ENCODE assay signal across 12 cellular contexts in the genomic region with DNA sequence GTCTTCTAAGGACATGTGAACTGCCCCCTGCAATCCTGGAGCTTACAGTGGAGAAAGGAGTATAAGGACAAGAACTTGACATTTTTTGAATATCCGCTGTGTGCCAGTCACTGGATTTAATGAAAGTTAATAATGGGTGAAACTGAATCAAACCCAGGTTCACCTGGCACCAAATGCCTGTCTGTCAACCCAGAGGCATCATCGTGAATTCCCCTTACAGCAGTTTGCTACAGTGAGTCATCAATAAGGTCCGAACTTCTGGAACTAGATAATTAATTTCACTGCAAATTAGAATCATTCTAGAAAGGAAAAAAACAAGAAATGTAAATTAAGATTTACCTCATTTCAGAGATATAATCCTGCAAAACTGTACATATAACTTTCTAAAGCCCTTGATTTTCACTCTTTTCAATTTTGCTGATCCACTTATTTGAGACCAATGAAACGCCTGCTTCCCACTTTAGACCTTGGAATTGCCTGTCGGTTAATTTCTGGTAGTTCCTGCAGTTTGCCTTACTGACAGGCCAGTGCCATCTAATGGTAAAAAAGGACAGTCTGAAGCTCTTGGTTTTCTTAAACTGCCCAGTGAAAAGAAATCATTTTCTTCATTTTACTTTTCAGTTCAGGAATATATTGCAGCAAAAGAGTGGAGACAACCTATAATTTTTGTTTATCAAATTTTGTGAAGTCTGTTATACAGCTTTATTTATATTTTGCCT. TPM values are rescaled to one million over a fixed set of nuclear protein-coding genes. Genes with fewer than 3 reads are reported as not detected.
DNase-seq lines count a peak whose midpoint lies in the region; ATAC-seq and TF ChIP-seq lines count a peak whose summit lies in the region.
"Had no signal": no experiment of that assay in that cellular context is flagged by ENCODE, and none has a peak within 500 bp of the region (broad histone marks: within the 10 kb centered on the region; RNA-seq: fewer than 3 reads in every experiment).

No MANE protein-coding gene starts in this region.

- H3K79me2 ChIP-seq in PC-3 (ENCODE audit: low read length) = peaks cover 42% of the 10 kb centered on the region

- CTCF ChIA-PET in PC-3 (lab: Charles Lee) = interaction anchor here (0.5 to 0.7 kb wide), 2 partner anchors 91 to 105 kb away, joined by 3 read pairs; no protein-coding TSS in a partner anchor

- H3K27ac Mint-ChIP-seq in endodermal cell = no peak overlapping the region
- H3K27ac Mint-ChIP-seq: CD8-positive, alpha-beta memory T cell had no signal

- H3K27ac ChIP-seq in PC-3 (ENCODE audit: low read length) (no peak overlapping the region), endodermal cell (ENCODE audit: low read depth, low read length) (no peak overlapping the region), coronary artery (no peak overlapping the region)
- H3K27ac ChIP-seq: left lung had no signal

- no peaks in the 10 kb centered on the region for H3F3A ChIP-seq in PC-3 (ENCODE audit: low read length, unreplicated experiment)

- no TSS peak for BruUV-seq in PC-3 (replicated peaks; lab: Mats Ljungman, UMichigan)

- no peaks in the 10 kb centered on the region for H3K9me2 ChIP-seq in PC-3 (replicated peaks; ENCODE audit: low read length)

- H3K9ac ChIP-seq in PC-3 (ENCODE audit: low read length) (no peak overlapping the region), endodermal cell (ENCODE audit: extremely low read depth, low read length, poor library complexity, severe bottlenecking) (no peak overlapping the region)

- no peaks in the 10 kb centered on the region for H3K27me3 ChIP-seq in PC-3 (ENCODE audit: low read length)
- no peaks in the 10 kb centered on the region for H3K27me3 ChIP-seq in endodermal cell (ENCODE audit: control insufficient read depth, insufficient read depth, low read length, poor library complexity, severe bottlenecking)
- H3K27me3 ChIP-seq: left lung had no signal

- H3K4me1 ChIP-seq in PC-3 (ENCODE audit: insufficient read depth, low read length) = peaks cover 18% of the 10 kb centered on the region
- H3K4me1 ChIP-seq in endodermal cell (ENCODE audit: control insufficient read depth, insufficient read depth, low read length) = peaks cover 2% of the 10 kb centered on the region
- H3K4me1 ChIP-seq: left lung had no signal

- no peaks in the 10 kb centered on the region for H3K36me3 ChIP-seq in PC-3 (ENCODE audit: low read depth, low read length)
- no peaks in the 10 kb centered on the region for H3K36me3 ChIP-seq in endodermal cell (ENCODE audit: control insufficient read depth, insufficient read depth, low read length)
- H3K36me3 ChIP-seq: left lung had no signal

- H2AFZ ChIP-seq in PC-3 (ENCODE audit: low read length) = no peak overlapping the region

- H3K4me3 ChIP-seq in PC-3 (ENCODE audit: low read length) (no peak overlapping the region), endodermal cell (ENCODE audit: low read length) (no peak overlapping the region), coronary artery (no peak overlapping the region)
- H3K4me3 ChIP-seq: left lung had no signal

- DNase-seq in DMS114 treated with DMSO at 0.1 percent for 48 hours (lab: John Stamatoyannopoulos, UW; ENCODE audit: unreplicated experiment) = peak; percentile 13
- peak; percentile 24 for DNase-seq in PC-3
- DNase-seq in endodermal cell = no peak
- DNase-seq in medulla oblongata (ENCODE audit: extremely low spot score) = peak; percentile 12
- no peak for DNase-seq in activated CD4-positive, alpha-beta T cell treated with anti-CD3 and anti-CD28 coated beads for 4 hours
- DNase-seq in nucleus accumbens (lab: John Stamatoyannopoulos, UW) = no peak
- DNase-seq in coronary artery (ENCODE audit: low spot score) = no peak
- no peak for DNase-seq in NCI-H1436 (lab: John Stamatoyannopoulos, UW)
- DNase-seq: CD8-positive, alpha-beta memory T cell; T1000 had no signal

- H3K4me3 Mint-ChIP-seq in endodermal cell = no peak overlapping the region
- H3K4me3 Mint-ChIP-seq: CD8-positive, alpha-beta memory T cell had no signal

- ATAC-seq in PC-3 = peak; percentile 53
- ATAC-seq: left lung had no signal

- H3K9me3 Mint-ChIP-seq in endodermal cell = peaks cover 7% of the 10 kb centered on the region

- TF ChIP-seq CTCF in PC-3 (conservative IDR thresholded peaks at IDR 0.05; ENCODE audit: low read depth, low read length) (peak; percentile 53), endodermal cell (conservative IDR thresholded peaks at IDR 0.05) (peak; percentile 67), coronary artery (IDR thresholded peaks at IDR 0.05) (no peak)

- intact Hi-C loops in PC-3 (cut with micrococcal nuclease) = loop anchor here (1.0 to 2.0 kb wide), 3 partner anchors 82 to 507 kb away; no protein-coding TSS in a partner anchor

- WGBS in endodermal cell (ENCODE audit: insufficient coverage in 1 of 2, insufficient read length in 1 of 2), 2 experiments = 93 to 97% methylated on average over 5 of the region's 5 CpGs

- H3K9me3 ChIP-seq in PC-3 (ENCODE audit: low read length) (no peaks in the 10 kb centered on the region), endodermal cell (ENCODE audit: control insufficient read depth, low read length) (no peaks in the 10 kb centered on the region)
- H3K9me3 ChIP-seq: left lung had no signal

- POLR2A ChIA-PET in PC-3 (lab: Charles Lee; ENCODE audit: unreplicated experiment) = no interaction called here

- no peak overlapping the region for H3K4me2 ChIP-seq in PC-3 (ENCODE audit: low read length)

- no peaks in the 10 kb centered on the region for H4K20me1 ChIP-seq in PC-3 (ENCODE audit: low read length)

- H3K36me3 Mint-ChIP-seq in endodermal cell (ENCODE audit: low read depth) = peaks cover 16% of the 10 kb centered on the region
- H3K36me3 Mint-ChIP-seq: CD8-positive, alpha-beta memory T cell had no signal

- H3K27me3 Mint-ChIP-seq in endodermal cell (ENCODE audit: insufficient read depth) = no peaks in the 10 kb centered on the region

- H3K4me1 Mint-ChIP-seq in endodermal cell = peaks cover 6% of the 10 kb centered on the region
- H3K4me1 Mint-ChIP-seq: CD8-positive, alpha-beta memory T cell had no signal

RNA-seq across cellular contexts. Expression of a gene that starts 8.2 kb away (rescaled TPM):
- total RNA-seq in PC-3 (2014; rRNA removed) = 17.2 and 21.1 TPM in 2 replicates
- 100 to 1,000 TPM; 112 to 144 TPM for total RNA-seq in endodermal cell
- 47.2 TPM for polyA plus RNA-seq in endodermal cell (2013, experiment 1 of 2)
- polyA plus RNA-seq in endodermal cell (2013, experiment 2 of 2) = 46.0 TPM

RNA-seq across cellular contexts. Expression of a gene that starts 58.6 kb away (rescaled TPM):
- total RNA-seq in PC-3 (2014; rRNA removed) (not detected in 2 replicates), endodermal cell (not detected)
- not detected for polyA plus RNA-seq in endodermal cell (2013, experiment 1 of 2)
- not detected for polyA plus RNA-seq in endodermal cell (2013, experiment 2 of 2)
- total RNA-seq: CD8-positive, alpha-beta memory T cell; left lung; NCI-H460 had no signal
- polyA plus RNA-seq: CD8-positive, alpha-beta memory T cell had no signal

Comparison
In these comparisons a context has a peak if more than half of its experiments do, and no peak if none do; other contexts are left out.
1. DNase-seq: peak in DMS114 treated with DMSO at 0.1 percent for 48 hours (single experiment), PC-3 (single experiment) and medulla oblongata (single experiment); none in endodermal cell (single experiment), activated CD4-positive, alpha-beta T cell treated with anti-CD3 and anti-CD28 coated beads for 4 hours (0 of 2), nucleus accumbens (0 of 56), coronary artery (single experiment) and NCI-H1436 (single experiment).